8 cellular contexts compared by ENCODE assay signal in the genomic region with DNA sequence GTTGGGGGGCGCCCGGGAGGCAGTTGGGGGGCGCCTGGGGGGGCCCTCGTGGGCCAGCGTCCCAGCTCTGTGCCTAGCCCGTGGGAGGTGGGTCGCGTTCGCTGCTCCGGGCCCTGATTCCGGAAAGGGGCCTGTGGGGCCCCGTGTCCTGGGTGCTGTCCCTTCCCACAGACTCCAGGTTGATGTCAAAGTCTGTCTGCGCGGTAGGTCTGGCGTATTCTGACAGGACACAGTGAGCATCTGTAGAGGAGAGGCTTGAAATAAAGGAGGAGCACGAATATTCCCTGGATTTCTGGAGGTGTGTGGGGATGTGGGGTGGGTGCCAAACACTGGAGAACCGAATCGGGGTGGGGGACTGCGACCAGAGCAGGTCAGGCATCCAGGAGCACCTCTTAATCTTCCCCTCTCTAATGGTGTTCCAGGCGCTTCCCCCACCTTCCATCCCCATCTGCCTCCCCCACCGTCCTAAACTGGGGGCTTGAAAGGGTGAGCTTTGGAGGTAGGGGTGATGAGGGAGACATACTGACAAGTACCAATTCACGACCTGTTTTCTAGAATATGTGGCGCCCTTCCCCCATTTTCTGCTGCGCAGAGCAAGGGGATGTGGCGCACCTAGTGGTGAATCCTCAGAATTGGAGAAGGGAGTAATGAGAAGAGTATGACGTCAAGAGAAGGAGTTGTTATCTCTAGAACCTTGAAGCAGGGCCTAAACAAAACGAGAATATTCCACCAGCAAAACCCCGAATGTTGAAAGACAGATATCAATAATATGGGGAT. TPM values are rescaled to one million over a fixed set of nuclear protein-coding genes. Genes with fewer than 3 reads are reported as not detected.
DNase-seq lines count a peak whose midpoint lies in the region; ATAC-seq, FAIRE-seq and TF ChIP-seq lines count a peak whose summit lies in the region.

No MANE protein-coding gene starts in this region.

- no peak for TF ChIP-seq EP300 in GM12878 (IDR thresholded peaks at IDR 0.05; ENCODE audit: borderline replicate concordance in 1 of 2, control insufficient read depth in 1 of 2, low read depth in 2 of 2, low read length in 2 of 2)

- no peaks in the 10 kb centered on the region for H3K36me3 ChIP-seq in BJ (ENCODE audit: control insufficient read depth, insufficient read depth, low read length)
- no peaks in the 10 kb centered on the region for H3K36me3 ChIP-seq in GM23248 (ENCODE audit: low read depth)
- H3K36me3 ChIP-seq in SU-DHL-6 (ENCODE audit: low read length) = no peaks in the 10 kb centered on the region
- no peaks in the 10 kb centered on the region for H3K36me3 ChIP-seq in GM12878 (ENCODE audit: control insufficient read depth in 2 of 2, insufficient read depth in 2 of 2, low read length in 1 of 2)
- H3K36me3 ChIP-seq in iPS-20b (ENCODE audit: insufficient read depth, low read depth, low read length) = no peaks in the 10 kb centered on the region

- H3K9me2 ChIP-seq in GM23248 (ENCODE audit: insufficient read depth) = no peaks in the 10 kb centered on the region
- no peaks in the 10 kb centered on the region for H3K9me2 ChIP-seq in SU-DHL-6 (replicated peaks; ENCODE audit: insufficient read depth, low read length)

- H3K27ac ChIP-seq in GM23248 (no peak overlapping the region), SU-DHL-6 (ENCODE audit: low read depth, low read length) (no peak overlapping the region), GM12878 (ENCODE audit: control insufficient read depth, insufficient read depth) (no peak overlapping the region), iPS-20b (ENCODE audit: low read length) (no peak overlapping the region)

- FAIRE-seq in GM12878 (lab: Jason Lieb, UNC) = no peak

- SMC1A ChIA-PET in GM12878 (lab: Charles Lee; ENCODE audit: uncharacterized antibody, unreplicated experiment) = no interaction called here

- H3K9ac ChIP-seq in GM23248 (peak overlapping the region; percentile 71), SU-DHL-6 (ENCODE audit: low read length) (no peak overlapping the region), GM12878 (ENCODE audit: control insufficient read depth, insufficient read depth, low read length) (no peak overlapping the region), iPS-20b (ENCODE audit: low read depth, low read length) (peak overlapping the region; percentile 56; the same call in 1 of the 2 replicates)

- H3K4me2 ChIP-seq in GM23248 (ENCODE audit: unreplicated experiment) (peak overlapping the region; percentile 61), SU-DHL-6 (ENCODE audit: low read depth, low read length, poor library complexity, severe bottlenecking) (peak overlapping the region; percentile 17), GM12878 (ENCODE audit: control insufficient read depth, insufficient read depth) (peak overlapping the region; percentile 17; the same call in 1 of the 2 replicates)

- H3K9me3 ChIP-seq in GM23248 (ENCODE audit: low read depth) = no peaks in the 10 kb centered on the region
- H3K9me3 ChIP-seq in SU-DHL-6 (ENCODE audit: insufficient read depth, low read length) = no peaks in the 10 kb centered on the region
- no peaks in the 10 kb centered on the region for H3K9me3 ChIP-seq in GM12878 (replicated peaks; ENCODE audit: control insufficient read depth, insufficient read depth, low read length)
- H3K9me3 ChIP-seq in iPS-20b (ENCODE audit: insufficient read depth, low read depth, low read length) = no peaks in the 10 kb centered on the region

- TF ChIP-seq POLR2A in GM12878 (IDR thresholded peaks at IDR 0.05; ENCODE audit: low read depth, low read length) = no peak

- no peaks in the 10 kb centered on the region for H3K4me1 ChIP-seq in GM23248 (ENCODE audit: insufficient read depth)
- H3K4me1 ChIP-seq in GM12878 (ENCODE audit: control insufficient read depth, insufficient read depth, low read length) = no peaks in the 10 kb centered on the region
- no peaks in the 10 kb centered on the region for H3K4me1 ChIP-seq in iPS-20b (ENCODE audit: insufficient read depth, low read length)

- H2AFZ ChIP-seq in GM23248 = peak overlapping the region; percentile 77
- H2AFZ ChIP-seq in SU-DHL-6 (ENCODE audit: low read depth, low read length, severe bottlenecking) = no peak overlapping the region
- peak overlapping the region; percentile 23; the same call in 1 of the 2 replicates for H2AFZ ChIP-seq in GM12878 (ENCODE audit: control insufficient read depth, low read depth, low read length)

- intact Hi-C loops in GM12878 (cut with micrococcal nuclease; ENCODE audit: unreplicated experiment) = no loop called here

- H3F3A ChIP-seq in GM23248 (ENCODE audit: insufficient read depth) (no peaks in the 10 kb centered on the region), SU-DHL-6 (ENCODE audit: insufficient read depth) (no peaks in the 10 kb centered on the region)

- RAD21 ChIA-PET in GM12878 (lab: Charles Lee; ENCODE audit: unreplicated experiment) = no interaction called here

- no TSS peak for BruUV-seq in GM12878 (replicated peaks; lab: Mats Ljungman, UMichigan)

- H4K20me1 ChIP-seq in GM23248 (ENCODE audit: insufficient read depth) (no peaks in the 10 kb centered on the region), SU-DHL-6 (ENCODE audit: low read depth, low read length) (no peaks in the 10 kb centered on the region), GM12878 (ENCODE audit: control insufficient read depth, insufficient read depth) (no peaks in the 10 kb centered on the region)

- in situ Hi-C loops in GM23248 (cut with MboI) (no loop called here), GM12878 (cut with MboI) (no loop called here)

- no peak for DNase-seq in BJ (ENCODE audit: low read depth)
- DNase-seq in GM23248 = peak; percentile 52
- no peak for DNase-seq in GM12878 (ENCODE audit: low read depth, low spot score)
- DNase-seq in skeletal muscle cell (ENCODE audit: low read depth) = no peak
- DNase-seq in NCI-H2081 treated with DMSO at 0.1 percent for 48 hours (lab: John Stamatoyannopoulos, UW) = no peak
- no peak for DNase-seq in NCI-H524 treated with DMSO at 0.1 percent for 48 hours (lab: John Stamatoyannopoulos, UW)

- H3K27me3 ChIP-seq in BJ (ENCODE audit: control insufficient read depth, insufficient read depth, low read length) = no peaks in the 10 kb centered on the region
- no peaks in the 10 kb centered on the region for H3K27me3 ChIP-seq in GM23248 (replicated peaks; ENCODE audit: insufficient read depth)
- H3K27me3 ChIP-seq in SU-DHL-6 (ENCODE audit: low read length) = no peaks in the 10 kb centered on the region
- no peaks in the 10 kb centered on the region for H3K27me3 ChIP-seq in GM12878 (replicated peaks in 1 of 2; ENCODE audit: control insufficient read depth in 2 of 2, insufficient read depth in 2 of 2, low read length in 1 of 2)
- peaks cover 8% of the 10 kb centered on the region for H3K27me3 ChIP-seq in iPS-20b (ENCODE audit: insufficient read depth, low read length)

- POLR2A ChIA-PET in BJ (lab: Charles Lee) (no interaction called here), GM12878 (lab: Charles Lee) (no interaction called here)

- peak; percentile 80 for ATAC-seq in GM12878

- 30 to 49% methylated on average over 7 to 13 of the region's 28 CpGs for WGBS in GM23248 (ENCODE audit: low coverage in 1 of 2, low lambda C conversion rate in 2 of 2, missing lambda C conversion rate in 2 of 2), 2 experiments
- WGBS in GM12878 (ENCODE audit: insufficient coverage, insufficient replicate concordance, low lambda C conversion rate, missing lambda C conversion rate) = 65% methylated on average over 22 of the region's 28 CpGs

- H3K4me3 ChIP-seq in BJ (ENCODE audit: low read depth, low read length) = peak overlapping the region; percentile 62
- peak overlapping the region; percentile 77 for H3K4me3 ChIP-seq in GM23248
- H3K4me3 ChIP-seq in SU-DHL-6 (ENCODE audit: insufficient read depth, low read length, poor library complexity, severe bottlenecking) = no peak overlapping the region
- peak overlapping the region; percentile 22; the same call in 1 of the 2 replicates for H3K4me3 ChIP-seq in GM12878
- peak overlapping the region; percentile 71 for H3K4me3 ChIP-seq in iPS-20b (ENCODE audit: low read length)
- H3K4me3 ChIP-seq in skeletal muscle cell (ENCODE audit: low read depth, low read length) = peak overlapping the region; percentile 56

- CTCF ChIA-PET in BJ (lab: Yijun Ruan, JAX) = interaction anchor here (0.7 kb wide), 1 partner anchor 9 kb away, joined by 3 read pairs; no protein-coding TSS in a partner anchor
- CTCF ChIA-PET in GM12878 (lab: Yijun Ruan, JAX) = no interaction called here

- no peaks in the 10 kb centered on the region for H3K79me2 ChIP-seq in GM23248 (ENCODE audit: insufficient read depth)
- H3K79me2 ChIP-seq in SU-DHL-6 (ENCODE audit: insufficient read depth, low read length) = no peaks in the 10 kb centered on the region
- no peaks in the 10 kb centered on the region for H3K79me2 ChIP-seq in GM12878 (ENCODE audit: control insufficient read depth, insufficient read depth, low read length)

- TF ChIP-seq CTCF in BJ (IDR thresholded peaks at IDR 0.05; ENCODE audit: insufficient read depth, low read depth, low read length) = peak; percentile 63
- TF ChIP-seq CTCF in SU-DHL-6 (IDR thresholded peaks at IDR 0.05; ENCODE audit: insufficient read depth, low read length, poor library complexity, severe bottlenecking) = peak; percentile 9
- TF ChIP-seq CTCF in GM12878 (IDR thresholded peaks at IDR 0.05 in 2 of 3, conservative IDR thresholded peaks at IDR 0.05 in 1 of 3; ENCODE audit: control insufficient read depth in 2 of 3, extremely low read depth in 1 of 3, insufficient read depth in 1 of 3, low read depth in 3 of 3, low read length in 3 of 3) = peak; percentile 26 to 47 (median 31); a peak in 3 of 6 replicates

- no peak for TF ChIP-seq RAD21 in GM12878 (IDR thresholded peaks at IDR 0.05; ENCODE audit: insufficient read depth, low read depth, low read length)

RNA-seq across cellular contexts. Expression of a gene that starts 0.9 kb away (rescaled TPM):
- polyA plus RNA-seq in BJ (2011; rRNA removed) (0.60 and 1.2 TPM in 2 replicates), GM23248 (2016; fragmentation: Nextera tagmentation; extraction: Ambion mirVana) (0.45 and 0.57 TPM in 2 replicates), GM12878 (2011; rRNA removed) (0.11 and 0.23 TPM in 2 replicates), GM12878 (2014; fragmentation: Illumina TruSeq; extraction: Trizol) (0.10 and 0.36 TPM in 2 replicates), GM12878 (2014; fragmentation: Nextera tagmentation; extraction: Ambion mirVana) (under 1 TPM; 0.03 to 0.04 TPM), GM12878 (2014; rRNA removed) (0.09 and 0.10 TPM in 2 replicates), GM12878 (2016; fragmentation: Nextera tagmentation; extraction: Ambion mirVana) (under 1 TPM; 0.16 to 0.20 TPM)
- 0.71 and 0.82 TPM in 2 replicates for polyA minus RNA-seq in BJ (2011; rRNA and poly(A)+ RNA removed)
- 0.38 and 0.54 TPM in 2 replicates for total RNA-seq in GM23248 (2014; rRNA removed; shearing (Covaris generic))
- total RNA-seq in GM12878 (2013; cell fraction: nucleolus; rRNA removed) = 2.5 and 3.0 TPM in 2 replicates
- total RNA-seq in GM12878 (2014; rRNA removed) (0.34 and 0.44 TPM in 2 replicates), GM12878 (2014; rRNA removed; fragmentation: Illumina TruSeq; extraction: Trizol) (0.45 and 0.46 TPM in 2 replicates), GM12878 (2021) (0.46 and 0.61 TPM in 2 replicates)
- polyA plus RNA-seq in GM12878 (2011; ENCODE audit: low read depth) = 0.05 TPM
- polyA plus RNA-seq in GM12878 (2011; cell fraction: cytosol; rRNA removed) = 0.01 and 0.05 TPM in 2 replicates
- polyA plus RNA-seq in GM12878 (2011; cell fraction: nucleus; rRNA removed) = 0.82 and 1.6 TPM in 2 replicates
- polyA plus RNA-seq in GM12878 (2012) = 0.11 and 0.12 TPM in 2 replicates
- polyA minus RNA-seq in GM12878 (2011; rRNA and poly(A)+ RNA removed) = 0.29 and 0.36 TPM in 2 replicates
- polyA minus RNA-seq in GM12878 (2011; cell fraction: cytosol; rRNA and poly(A)+ RNA removed) = not detected in 2 replicates
- 1.1 and 3.0 TPM in 2 replicates for polyA minus RNA-seq in GM12878 (2011; cell fraction: nucleus; rRNA and poly(A)+ RNA removed)

RNA-seq across cellular contexts. Expression of a gene that starts 52.8 kb away (rescaled TPM):
- polyA plus RNA-seq in BJ (2011; rRNA removed) (11.8 and 14.3 TPM in 2 replicates), GM23248 (2016; fragmentation: Nextera tagmentation; extraction: Ambion mirVana) (6.4 and 7.9 TPM in 2 replicates), GM12878 (2011; rRNA removed) (10.9 and 13.4 TPM in 2 replicates), GM12878 (2014; fragmentation: Illumina TruSeq; extraction: Trizol) (12.5 and 13.7 TPM in 2 replicates), GM12878 (2014; fragmentation: Nextera tagmentation; extraction: Ambion mirVana) (1 to 10 TPM; 9.3 to 9.5 TPM), GM12878 (2014; rRNA removed) (9.2 and 11.9 TPM in 2 replicates), GM12878 (2016; fragmentation: Nextera tagmentation; extraction: Ambion mirVana) (1 to 10 TPM; 6.8 to 8.2 TPM)
- polyA minus RNA-seq in BJ (2011; rRNA and poly(A)+ RNA removed) = 9.4 and 9.5 TPM in 2 replicates
- 13.9 and 17.6 TPM in 2 replicates for total RNA-seq in GM23248 (2014; rRNA removed; shearing (Covaris generic))
- total RNA-seq in GM12878 (2013; cell fraction: nucleolus; rRNA removed) = 18.1 and 19.2 TPM in 2 replicates
- total RNA-seq in GM12878 (2014; rRNA removed) (10.3 and 11.9 TPM in 2 replicates), GM12878 (2014; rRNA removed; fragmentation: Illumina TruSeq; extraction: Trizol) (11.9 and 12.3 TPM in 2 replicates), GM12878 (2021) (6.5 and 7.8 TPM in 2 replicates)
- 6.8 TPM for polyA plus RNA-seq in GM12878 (2011; ENCODE audit: low read depth)
- 7.9 and 8.6 TPM in 2 replicates for polyA plus RNA-seq in GM12878 (2011; cell fraction: cytosol; rRNA removed)
- polyA plus RNA-seq in GM12878 (2011; cell fraction: nucleus; rRNA removed) = 9.1 and 10.3 TPM in 2 replicates
- 7.8 and 11.3 TPM in 2 replicates for polyA plus RNA-seq in GM12878 (2012)
- 14.4 and 18.2 TPM in 2 replicates for polyA minus RNA-seq in GM12878 (2011; rRNA and poly(A)+ RNA removed)
- 3.3 and 7.7 TPM in 2 replicates for polyA minus RNA-seq in GM12878 (2011; cell fraction: cytosol; rRNA and poly(A)+ RNA removed)
- 7.4 and 12.3 TPM in 2 replicates for polyA minus RNA-seq in GM12878 (2011; cell fraction: nucleus; rRNA and poly(A)+ RNA removed)

Comparison
In these comparisons a context has a peak if more than half of its experiments do, and no peak if none do; other contexts are left out.
1. CTCF ChIP-seq: peak in every context shown above with its lines; median percentile 63 in BJ; 31 in GM12878; 9 in SU-DHL-6.
2. H3K9ac ChIP-seq: peak in GM23248 (single experiment) and iPS-20b (single experiment); none in SU-DHL-6 (single experiment) and GM12878 (single experiment).
3. Peak in every context shown above with its lines, with median percentiles within 50 percentile points of each other: H3K4me2 ChIP-seq.